In the genomic region with DNA sequence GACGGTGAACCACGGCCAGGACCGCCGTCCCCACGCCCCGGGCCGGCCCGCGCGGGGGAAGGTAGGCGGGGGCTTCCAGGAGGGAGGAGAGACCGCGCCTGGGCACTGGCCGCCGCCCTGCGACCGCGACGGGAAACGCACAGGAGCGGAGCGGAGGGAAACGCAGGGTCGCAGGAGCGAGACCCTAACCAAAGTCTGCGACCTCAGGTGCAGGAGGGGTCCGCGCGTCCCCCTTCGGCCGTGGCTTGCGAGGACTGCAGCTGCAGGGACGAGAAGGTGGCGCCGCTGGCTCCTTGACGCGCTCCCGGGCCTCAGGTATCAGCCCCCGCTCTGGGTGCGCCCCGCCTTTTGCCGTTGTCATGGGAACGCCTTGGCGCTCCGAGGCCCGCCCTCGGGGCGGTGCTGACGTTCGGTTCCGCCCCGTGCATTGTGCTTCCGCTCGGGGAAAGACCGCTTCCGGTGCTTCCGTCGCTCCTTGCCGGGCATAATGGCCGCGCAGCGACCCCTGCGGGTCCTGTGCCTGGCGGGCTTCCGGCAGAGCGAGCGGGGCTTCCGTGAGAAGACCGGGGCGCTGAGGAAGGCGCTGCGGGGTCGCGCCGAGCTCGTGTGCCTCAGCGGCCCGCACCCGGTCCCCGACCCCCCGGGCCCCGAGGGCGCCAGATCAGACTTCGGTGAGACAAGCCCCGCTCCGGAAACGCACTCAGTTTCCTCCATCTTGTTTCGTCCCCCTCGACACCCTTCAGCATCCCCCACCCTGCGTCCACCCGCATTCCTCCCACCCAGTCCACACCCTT, we compare ENCODE assay signal across 8 cellular contexts. TPM values are rescaled to one million over a fixed set of nuclear protein-coding genes. Genes with fewer than 3 reads are reported as not detected.
DNase-seq lines count a peak whose midpoint lies in the region; FAIRE-seq and TF ChIP-seq lines count a peak whose summit lies in the region.

Gene OVCA2 (plus strand): TSS at position 462 of the 794 bp plus-strand sequence. CDS start 26 bp downstream, at position 488.

- peak within 1 kb of the TSS; percentile 68 to 96 for H3K4me3 ChIP-seq in foreskin fibroblast (ENCODE audit: low read depth in 1 of 2, low read length in 2 of 2)
- peak within 1 kb of the TSS; percentile 95 for H3K4me3 ChIP-seq in neuron (ENCODE audit: low read length)

- DNase-seq in G401 (ENCODE audit: low spot score) (peak; percentile 96), H54 (ENCODE audit: insufficient read length, low spot score) (peak; percentile 87), M059J (ENCODE audit: low read depth) (peak; percentile 91), SIG-M5 treated with dmso at 0.1 percent for 504 hours (lab: John Stamatoyannopoulos, UW; ENCODE audit: unreplicated experiment) (peak; percentile 85), activated gamma-delta T cell treated with Interleukin-2 at 50 U/mL for 16 hours (peak; percentile 97), foreskin fibroblast (peak; percentile 94 to 98)

- H3K4me1 ChIP-seq in neuron (ENCODE audit: insufficient read depth, low read length), result peaks cover 21% of the 10 kb centered on the region

- peak within 1 kb of the TSS; percentile 70 for H2AFZ ChIP-seq in neuron (ENCODE audit: low read depth, low read length)

- TF ChIP-seq CTCF in foreskin fibroblast (IDR thresholded peaks at IDR 0.05; ENCODE audit: low read depth, low read length) (peak; percentile 44), subcutaneous adipose tissue (IDR thresholded peaks at IDR 0.05; ENCODE audit: low read depth) (no peak)

- H3K9me3 ChIP-seq in neuron (ENCODE audit: low read length), result no peaks in the 10 kb centered on the region

- TF ChIP-seq POLR2A in H54 (IDR thresholded peaks at IDR 0.05; ENCODE audit: low read depth, low read length), result peak; percentile 42

- peaks cover 24% of the 10 kb centered on the region for H3K36me3 ChIP-seq in neuron (ENCODE audit: insufficient read depth, low read length)

- in situ Hi-C loops in G401 (cut with HindIII; ENCODE audit: low sequenced_read_pairs), result loop anchor here (25.0 kb wide), 1 partner anchor 154 kb away; no protein-coding TSS in a partner anchor

- H3K27me3 ChIP-seq in neuron (ENCODE audit: insufficient read depth, low read length), result no peaks in the 10 kb centered on the region

- FAIRE-seq in H54 (lab: Jason Lieb, UNC), result no peak

RNA-seq across cellular contexts. Expression of gene OVCA2, which starts in this region (rescaled TPM):
- 48.0 and 63.1 TPM in 2 replicates for total RNA-seq in G401 (2014; rRNA removed; shearing (Covaris generic))
- 18.9 and 24.0 TPM in 2 replicates for total RNA-seq in M059J (2014; rRNA removed; shearing (Covaris generic))
- 10 to 100 TPM; 26.9 to 30.8 (median 29.5) TPM for total RNA-seq in subcutaneous adipose tissue

Comparison
In these comparisons a context has a peak if more than half of its experiments do, and no peak if none do; other contexts are left out.
1. Peak in every context shown above with its lines: DNase-seq and H3K4me3 ChIP-seq.